ENCODE assay signal across 10 cellular contexts in the genomic region with DNA sequence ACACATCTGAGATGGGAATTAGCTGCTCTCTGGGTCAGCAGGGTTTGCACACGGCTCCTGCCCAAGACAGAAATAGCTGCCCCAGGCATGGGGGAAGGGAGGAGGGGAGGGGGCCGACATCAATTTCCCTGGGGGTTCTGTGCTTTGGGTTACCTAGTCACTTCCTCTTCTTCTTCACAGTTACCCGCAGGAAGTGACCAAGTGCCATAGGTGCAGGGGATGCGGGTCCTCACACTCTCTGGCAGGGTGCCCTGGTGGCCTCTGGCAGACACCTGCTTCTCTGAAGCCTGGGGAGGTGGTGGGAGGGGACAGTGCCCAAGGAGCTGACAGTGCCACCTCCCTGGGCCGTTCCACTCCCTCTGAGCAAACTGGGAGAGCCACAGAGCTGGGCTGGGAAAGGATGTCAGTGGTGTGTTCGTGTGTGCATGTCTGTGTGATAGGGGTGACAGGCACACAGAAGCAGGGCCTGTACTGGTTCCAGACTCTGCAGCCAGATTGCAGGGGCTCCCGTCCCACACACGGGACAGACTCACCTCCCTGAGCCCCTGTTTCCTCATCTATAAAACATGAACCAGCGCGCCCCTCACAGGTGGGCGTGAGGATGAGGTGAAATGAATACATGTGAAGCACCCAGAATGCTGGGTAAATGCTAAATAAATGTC. TPM values are rescaled to one million over a fixed set of nuclear protein-coding genes. Genes with fewer than 3 reads are reported as not detected.
A peak's percentile ranks its signal among the peaks of the same experiment; 100 is the strongest.
DNase-seq lines count a peak whose midpoint lies in the region; ATAC-seq, FAIRE-seq and TF ChIP-seq lines count a peak whose summit lies in the region.
"Had no signal": no experiment of that assay in that cellular context is flagged by ENCODE, and none has a peak within 500 bp of the region (broad histone marks: within the 10 kb centered on the region; RNA-seq: fewer than 3 reads in every experiment).

No MANE protein-coding gene starts in this region.

- peaks cover 5% of the 10 kb centered on the region; the same call in 1 of the 2 replicates for H3F3A ChIP-seq in DOHH2 (ENCODE audit: control insufficient read depth, insufficient read depth)

- no peak overlapping the region for H2BK5ac ChIP-seq in mesenchymal stem cell (ENCODE audit: low read depth, low read length, poor library complexity, severe bottlenecking)

- H2BK12ac ChIP-seq in mesenchymal stem cell (ENCODE audit: low read length in 2 of 2): no peak overlapping the region

- ATAC-seq in GM19452 (IDR thresholded peaks at IDR 0.05; ENCODE audit: unreplicated experiment) (peak; percentile 80), esophagus mucosa (peak; percentile 13)

- intact Hi-C loops in OCI-LY7 (cut with micrococcal nuclease; ENCODE audit: unreplicated experiment): loop anchor here (2.0 kb wide), 2 partner anchors 36 to 178 kb away; no protein-coding TSS in a partner anchor

- CTCF ChIA-PET in OCI-LY7 (lab: Charles Lee; ENCODE audit: unreplicated experiment): interaction anchor here (0.7 to 2.2 kb wide), 6 partner anchors 8 to 87 kb away, joined by 3 to 17 read pairs (median 5); a partner anchor contains a TSS

- FAIRE-seq in HTR-8/SVneo (lab: Jason Lieb, UNC): no peak

- no TSS peak for BruUV-seq in OCI-LY7 (replicated peaks; lab: Mats Ljungman, UMichigan)

- no peak overlapping the region for H3K4ac ChIP-seq in mesenchymal stem cell (ENCODE audit: low read depth in 1 of 2, low read length in 2 of 2)

- TF ChIP-seq CTCF in DOHH2 (IDR thresholded peaks at IDR 0.05; ENCODE audit: low read depth, low read length, poor library complexity, severe bottlenecking) (peak; percentile 54), OCI-LY7 (conservative IDR thresholded peaks at IDR 0.05; ENCODE audit: low read length) (peak; percentile 73)

- in situ Hi-C loops in ACHN (cut with HindIII; ENCODE audit: low pct_ligation_motif_present, low pct_unique_long_range_greater_than_20kb, low sequenced_read_pairs): no loop called here

- no peak overlapping the region for H3K23ac ChIP-seq in mesenchymal stem cell (ENCODE audit: low read length in 2 of 2)

- H4K20me1 ChIP-seq in DOHH2 (ENCODE audit: control insufficient read depth, insufficient read depth, low read depth, low read length) (no peaks in the 10 kb centered on the region), OCI-LY7 (ENCODE audit: insufficient read depth, low read length) (no peaks in the 10 kb centered on the region)

- peaks cover 3% of the 10 kb centered on the region; the same call in 1 of the 2 replicates for H3K27me3 ChIP-seq in DOHH2 (ENCODE audit: control insufficient read depth, low read length)
- peaks cover 17 to 48% of the 10 kb centered on the region in 2 experiments for H3K27me3 ChIP-seq in mesenchymal stem cell (ENCODE audit: control insufficient read depth in 1 of 2, insufficient read depth in 1 of 2, low read length in 2 of 2)

- no peak overlapping the region for H3K9ac ChIP-seq in mesenchymal stem cell (ENCODE audit: low read length)

- H3K27ac ChIP-seq in DOHH2 (ENCODE audit: low read depth, low read length) (peak overlapping the region; percentile 35; the same call in 1 of the 2 replicates), OCI-LY7 (ENCODE audit: low read depth, low read length, poor library complexity, severe bottlenecking) (peak overlapping the region; percentile 89), mesenchymal stem cell (ENCODE audit: low read length, poor library complexity, severe bottlenecking) (no peak overlapping the region)

- peak; percentile 91 for DNase-seq in OCI-LY7 (ENCODE audit: low spot score)
- DNase-seq in iPS-NIHi7 (ENCODE audit: extremely low spot score): no peak
- no peak for DNase-seq in HTR-8/SVneo (ENCODE audit: insufficient read length, low spot score)
- no peak for DNase-seq in mesenchymal stem cell
- DNase-seq in ACHN: no peak
- DNase-seq: activated CD4-positive, CD25-positive, alpha-beta regulatory T cell had no signal

- H2AFZ ChIP-seq in OCI-LY7 (ENCODE audit: low read length): peak overlapping the region; percentile 64
- H2AFZ ChIP-seq in mesenchymal stem cell (ENCODE audit: low read depth, low read length): no peak overlapping the region

- no peak overlapping the region for H4K91ac ChIP-seq in mesenchymal stem cell (ENCODE audit: low read length)

- POLR2A ChIA-PET in OCI-LY7 (lab: Charles Lee): interaction anchor here (0.6 to 1.7 kb wide), 6 partner anchors 8 to 35 kb away, joined by 3 to 10 read pairs (median 4); a partner anchor contains a TSS

- H3K4me3 ChIP-seq in DOHH2 (ENCODE audit: low read length) (peak overlapping the region; percentile 49), OCI-LY7 (ENCODE audit: low read depth, low read length, poor library complexity, severe bottlenecking) (peak overlapping the region; percentile 44), mesenchymal stem cell (ENCODE audit: insufficient read depth in 1 of 2, low read depth in 1 of 2, low read length in 2 of 2) (no peak overlapping the region)

- H4K8ac ChIP-seq in mesenchymal stem cell (ENCODE audit: low read length): no peak overlapping the region

- H3K14ac ChIP-seq in mesenchymal stem cell (ENCODE audit: low read length in 2 of 2): no peak overlapping the region

- 86% methylated on average over 10 of the region's 11 CpGs for WGBS in mesenchymal stem cell

- no peak overlapping the region for H2BK15ac ChIP-seq in mesenchymal stem cell (ENCODE audit: low read depth, poor library complexity, severe bottlenecking)

- H2BK120ac ChIP-seq in mesenchymal stem cell (ENCODE audit: low read depth, low read length): no peak overlapping the region

- H3K4me2 ChIP-seq in DOHH2 (ENCODE audit: low read length) (peak overlapping the region; percentile 74), OCI-LY7 (ENCODE audit: low read length) (peak overlapping the region; percentile 80), mesenchymal stem cell (ENCODE audit: low read length, poor library complexity, severe bottlenecking) (no peak overlapping the region)

- no peak overlapping the region for H2AK5ac ChIP-seq in mesenchymal stem cell (ENCODE audit: low read length, severe bottlenecking)

- peaks cover 19% of the 10 kb centered on the region for H3K4me1 ChIP-seq in DOHH2 (ENCODE audit: control insufficient read depth, low read length)
- H3K4me1 ChIP-seq in OCI-LY7 (ENCODE audit: insufficient read depth, low read length, poor library complexity, severe bottlenecking): peaks cover 44% of the 10 kb centered on the region
- no peaks in the 10 kb centered on the region for H3K4me1 ChIP-seq in mesenchymal stem cell (ENCODE audit: control insufficient read depth, insufficient read depth, low read depth, low read length)

- H3K36me3 ChIP-seq in DOHH2 (ENCODE audit: control insufficient read depth, low read length) (no peaks in the 10 kb centered on the region), OCI-LY7 (ENCODE audit: insufficient read depth, low read length) (no peaks in the 10 kb centered on the region), mesenchymal stem cell (ENCODE audit: control insufficient read depth in 1 of 2, insufficient read depth in 2 of 2, low read depth in 1 of 2, low read length in 2 of 2) (no peaks in the 10 kb centered on the region)

- H3K18ac ChIP-seq in mesenchymal stem cell (ENCODE audit: low read depth in 1 of 2, low read length in 2 of 2): no peak overlapping the region

- H3K9me3 ChIP-seq in DOHH2 (ENCODE audit: control insufficient read depth, insufficient read depth, low read length): no peaks in the 10 kb centered on the region
- no peaks in the 10 kb centered on the region for H3K9me3 ChIP-seq in OCI-LY7 (ENCODE audit: low read length)
- H3K9me3 ChIP-seq in mesenchymal stem cell (ENCODE audit: control insufficient read depth, low read length): no peaks in the 10 kb centered on the region

- no peaks in the 10 kb centered on the region for H3K79me2 ChIP-seq in DOHH2 (ENCODE audit: control insufficient read depth, low read length)
- no peaks in the 10 kb centered on the region for H3K79me2 ChIP-seq in OCI-LY7 (ENCODE audit: insufficient read depth, low read depth, low read length)

- no peaks in the 10 kb centered on the region for H3K79me1 ChIP-seq in mesenchymal stem cell (replicated peaks; ENCODE audit: low read length, poor library complexity, severe bottlenecking)

- H3K9me2 ChIP-seq in DOHH2 (replicated peaks; ENCODE audit: control insufficient read depth, low read length) (no peaks in the 10 kb centered on the region), OCI-LY7 (ENCODE audit: insufficient read depth, low read length) (no peaks in the 10 kb centered on the region)

RNA-seq across cellular contexts. Expression of a gene that starts 18.2 kb away (rescaled TPM):
- total RNA-seq in OCI-LY7 (2014; rRNA removed; shearing (Covaris generic)): 3.0 and 6.4 TPM in 2 replicates
- total RNA-seq in OCI-LY7 (2022) (9.0 and 11.9 TPM in 2 replicates), esophagus mucosa (0.12 TPM)
- polyA plus RNA-seq in mesenchymal stem cell (2013, experiment 1 of 2): under 0.01 TPM
- polyA plus RNA-seq in mesenchymal stem cell (2013, experiment 2 of 2): not detected

RNA-seq across cellular contexts. Expression of a gene that starts 22.4 kb away (rescaled TPM):
- total RNA-seq in OCI-LY7 (2014; rRNA removed; shearing (Covaris generic)): 743 and 751 TPM in 2 replicates
- 457 and 479 TPM in 2 replicates for total RNA-seq in OCI-LY7 (2022)
- 1.9 TPM for total RNA-seq in esophagus mucosa
- not detected for polyA plus RNA-seq in mesenchymal stem cell (2013, experiment 1 of 2)
- polyA plus RNA-seq in mesenchymal stem cell (2013, experiment 2 of 2): 0.07 TPM
- total RNA-seq: LHCN-M2 had no signal

RNA-seq across cellular contexts. Expression of a gene that starts 35.9 kb away (rescaled TPM):
- 0.21 and 4.3 TPM in 2 replicates for total RNA-seq in OCI-LY7 (2014; rRNA removed; shearing (Covaris generic))
- total RNA-seq in OCI-LY7 (2022) (0.96 TPM in 1 of 2 replicates, not detected in the other), esophagus mucosa (not detected)
- not detected for polyA plus RNA-seq in mesenchymal stem cell (2013, experiment 1 of 2)
- not detected for polyA plus RNA-seq in mesenchymal stem cell (2013, experiment 2 of 2)
- total RNA-seq: LHCN-M2 had no signal

RNA-seq across cellular contexts. Expression of a gene that starts 43.5 kb away (rescaled TPM):
- total RNA-seq in OCI-LY7 (2014; rRNA removed; shearing (Covaris generic)): not detected in 2 replicates
- total RNA-seq in OCI-LY7 (2022): not detected in 2 replicates
- not detected for total RNA-seq in esophagus mucosa
- not detected for polyA plus RNA-seq in mesenchymal stem cell (2013, experiment 1 of 2)
- polyA plus RNA-seq in mesenchymal stem cell (2013, experiment 2 of 2): not detected
- total RNA-seq: LHCN-M2 had no signal

RNA-seq across cellular contexts. Expression of a gene that starts 43.6 kb away (rescaled TPM):
- total RNA-seq in OCI-LY7 (2014; rRNA removed; shearing (Covaris generic)): 0.16 TPM in 1 of 2 replicates, not detected in the other
- 0.29 TPM in 1 of 2 replicates, not detected in the other for total RNA-seq in OCI-LY7 (2022)
- total RNA-seq in esophagus mucosa: not detected
- polyA plus RNA-seq in mesenchymal stem cell (2013, experiment 1 of 2): 0.26 TPM
- 0.38 TPM for polyA plus RNA-seq in mesenchymal stem cell (2013, experiment 2 of 2)
- total RNA-seq: LHCN-M2 had no signal

Comparison
In these comparisons a context has a peak if more than half of its experiments do, and no peak if none do; other contexts are left out.
1. H3K4me3 ChIP-seq: peak in DOHH2 (single experiment) and OCI-LY7 (single experiment); none in mesenchymal stem cell (0 of 2).
2. RNA of a gene that starts 22.4 kb away (total RNA-seq): 457 to 751 TPM in OCI-LY7; 1.9 TPM in esophagus mucosa (single experiment); every median in the first group is over 100 times any median in the second.